8 cellular contexts compared by ENCODE assay signal in the genomic region with DNA sequence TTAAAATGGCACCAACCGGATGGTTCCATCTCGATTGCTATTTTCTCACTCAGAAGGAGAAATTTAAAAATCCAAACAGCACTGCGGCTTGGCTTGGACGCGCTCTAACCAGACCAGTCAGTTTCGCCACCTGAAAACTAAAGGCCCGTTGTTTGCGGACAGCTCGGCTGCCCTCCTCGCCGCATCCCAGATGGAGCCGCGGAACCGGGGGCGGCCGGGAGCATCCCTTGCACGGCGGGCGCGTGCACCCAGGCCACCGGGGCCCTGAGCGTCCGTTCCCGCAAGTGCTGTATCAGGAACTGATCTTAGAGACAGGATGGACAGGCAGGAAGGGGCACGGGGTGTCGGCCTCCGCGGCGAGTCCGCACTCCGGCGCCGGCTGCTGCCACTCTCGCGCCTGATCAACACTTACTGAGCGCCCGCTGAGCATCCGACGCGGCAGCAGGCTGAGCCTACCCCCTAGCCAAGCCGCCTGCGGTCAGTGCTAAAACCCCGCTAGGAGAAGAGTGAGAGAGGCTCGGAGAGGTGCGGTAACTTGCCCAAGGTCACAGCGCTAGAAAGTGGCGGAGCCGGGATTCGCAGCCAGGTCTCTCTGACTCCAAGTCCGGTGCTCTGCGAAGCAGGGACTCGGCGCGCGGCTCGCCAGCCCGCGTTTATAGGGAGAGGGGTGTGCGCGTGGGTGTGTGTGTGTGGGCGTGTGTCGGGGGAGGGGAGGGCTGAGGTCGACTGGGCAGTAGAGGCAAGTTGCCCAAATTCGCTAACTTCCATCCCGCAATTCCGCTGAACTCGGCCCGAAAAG. TPM values are rescaled to one million over a fixed set of nuclear protein-coding genes. Genes with fewer than 3 reads are reported as not detected.
DNase-seq lines count a peak whose midpoint lies in the region; ATAC-seq and TF ChIP-seq lines count a peak whose summit lies in the region.

A gene with protein sequence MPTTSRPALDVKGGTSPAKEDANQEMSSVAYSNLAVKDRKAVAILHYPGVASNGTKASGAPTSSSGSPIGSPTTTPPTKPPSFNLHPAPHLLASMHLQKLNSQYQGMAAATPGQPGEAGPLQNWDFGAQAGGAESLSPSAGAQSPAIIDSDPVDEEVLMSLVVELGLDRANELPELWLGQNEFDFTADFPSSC (minus strand): TSS at position 629 of the 799 bp plus-strand sequence. CDS start 3,045 bp downstream, outside the sequence.

- no peaks in the 10 kb centered on the region for H3K36me3 Mint-ChIP-seq in HFFc6 (ENCODE audit: low read depth)
- H3K36me3 Mint-ChIP-seq in activated T-helper 17 cell treated with anti-CD3 and anti-CD28 coated beads, Interleukin-2, amount 50 U/mL, for 72 hours (ENCODE audit: low read depth) = no peaks in the 10 kb centered on the region

- H3K27me3 ChIP-seq in adrenal gland = peaks cover 71% of the 10 kb centered on the region

- no peak within 1 kb of the TSS for H3K27ac ChIP-seq in adrenal gland

- DNase-seq in AG09309 (ENCODE audit: low read depth) (no peak), HFFc6 (no peak), Ammon's horn (ENCODE audit: low spot score) (no peak), adrenal gland (no peak)
- peak; percentile 28 for DNase-seq in stimulated activated CD8-positive, alpha-beta memory T cell treated with anti-CD3 and anti-CD28 coated beads, Interleukin-4, amount 100 ng/mL, for 48 hours

- no peaks in the 10 kb centered on the region for H3K9me3 ChIP-seq in adrenal gland (replicated peaks in 1 of 3)

- H3K4me3 ChIP-seq in AG09309 (ENCODE audit: control insufficient read depth, low read depth, low read length) (peak within 1 kb of the TSS; percentile 45), iPS-11a (ENCODE audit: low read depth, low read length) (peak within 1 kb of the TSS; percentile 27), adrenal gland (peak within 1 kb of the TSS in 2 of 4 donors; percentile 34 to 59)

- WGBS in adrenal gland, 4 donors = 0 to 12% (median 4%) methylated on average over 4 to 68 of the region's 68 CpGs

- intact Hi-C loops in adrenal gland (cut with DNase I) = loop anchor here in 1 of 2 donors (10.0 kb wide), 1 partner anchor 239 kb away; no protein-coding TSS in a partner anchor

- peak within 1 kb of the TSS; percentile 88 for H3K4me3 Mint-ChIP-seq in HFFc6
- H3K4me3 Mint-ChIP-seq in activated T-helper 17 cell treated with anti-CD3 and anti-CD28 coated beads, Interleukin-2, amount 50 U/mL, for 72 hours = peak within 1 kb of the TSS; percentile 77

- H3K4me1 ChIP-seq in adrenal gland (replicated peaks in 1 of 2) = peaks cover 14 to 21% of the 10 kb centered on the region in 2 donors

- ATAC-seq in activated T-helper 17 cell treated with anti-CD3 and anti-CD28 coated beads, Interleukin-2, amount 50 U/mL, for 72 hours (replicated peaks) = peak; percentile 32
- no peak for ATAC-seq in GM19351 (IDR thresholded peaks at IDR 0.05; ENCODE audit: unreplicated experiment)

- peaks cover 5% of the 10 kb centered on the region for H3K4me1 Mint-ChIP-seq in HFFc6 (ENCODE audit: low read depth)
- H3K4me1 Mint-ChIP-seq in activated T-helper 17 cell treated with anti-CD3 and anti-CD28 coated beads, Interleukin-2, amount 50 U/mL, for 72 hours = no peaks in the 10 kb centered on the region

- no peaks in the 10 kb centered on the region for H3K9me3 Mint-ChIP-seq in HFFc6
- H3K9me3 Mint-ChIP-seq in activated T-helper 17 cell treated with anti-CD3 and anti-CD28 coated beads, Interleukin-2, amount 50 U/mL, for 72 hours = no peaks in the 10 kb centered on the region

- TF ChIP-seq POLR2A in adrenal gland (IDR thresholded peaks at IDR 0.05) = no peak

- TF ChIP-seq CTCF in AG09309 (IDR thresholded peaks at IDR 0.05; ENCODE audit: control insufficient read depth, insufficient read depth, low read depth, low read length, missing control alignments) (no peak), HFFc6 (IDR thresholded peaks at IDR 0.05) (no peak), adrenal gland (IDR thresholded peaks at IDR 0.05) (no peak)

- peaks cover 33% of the 10 kb centered on the region for H3K27me3 Mint-ChIP-seq in HFFc6 (ENCODE audit: insufficient read depth)
- peaks cover 37% of the 10 kb centered on the region for H3K27me3 Mint-ChIP-seq in activated T-helper 17 cell treated with anti-CD3 and anti-CD28 coated beads, Interleukin-2, amount 50 U/mL, for 72 hours

- no peaks in the 10 kb centered on the region for H3K36me3 ChIP-seq in adrenal gland (replicated peaks in 1 of 2)

- H3K27ac Mint-ChIP-seq in HFFc6 = no peak within 1 kb of the TSS
- no peak within 1 kb of the TSS for H3K27ac Mint-ChIP-seq in activated T-helper 17 cell treated with anti-CD3 and anti-CD28 coated beads, Interleukin-2, amount 50 U/mL, for 72 hours

RNA-seq across cellular contexts. Expression of the gene that starts here (rescaled TPM):
- under 1 TPM in 2 of 6 experiments, not detected in 4; 0.27 to 0.55 TPM for total RNA-seq in HFFc6 (2021; fragmentation: NEBNext Ultra II Directional; extraction: Animal tissue kit (Norgen Biotek cat#: 25700))
- total RNA-seq in activated T-helper 17 cell treated with anti-CD3 and anti-CD28 coated beads, Interleukin-2, amount 50 U/mL, for 72 hours = not detected
- total RNA-seq in adrenal gland = 10 to 100 TPM in 1 of 8 donors, under 1 TPM in 2, not detected in 5; 0.50 to 10.1 (median 0.55) TPM
- 10 to 100 TPM in 1 of 3 donors, 1 to 10 TPM in 2; 1.2 to 13.5 (median 2.5) TPM for polyA plus RNA-seq in adrenal gland

Comparison
In these comparisons a context has a peak if more than half of its experiments do, and no peak if none do; other contexts are left out.
1. Peak in ATAC-seq in activated T-helper 17 cell treated with anti-CD3 and anti-CD28 coated beads, Interleukin-2, amount 50 U/mL, for 72 hours; RNA of the gene not detected or under 1 TPM.